Comparison of ENCODE assay signal across 21 cellular contexts in the genomic region with DNA sequence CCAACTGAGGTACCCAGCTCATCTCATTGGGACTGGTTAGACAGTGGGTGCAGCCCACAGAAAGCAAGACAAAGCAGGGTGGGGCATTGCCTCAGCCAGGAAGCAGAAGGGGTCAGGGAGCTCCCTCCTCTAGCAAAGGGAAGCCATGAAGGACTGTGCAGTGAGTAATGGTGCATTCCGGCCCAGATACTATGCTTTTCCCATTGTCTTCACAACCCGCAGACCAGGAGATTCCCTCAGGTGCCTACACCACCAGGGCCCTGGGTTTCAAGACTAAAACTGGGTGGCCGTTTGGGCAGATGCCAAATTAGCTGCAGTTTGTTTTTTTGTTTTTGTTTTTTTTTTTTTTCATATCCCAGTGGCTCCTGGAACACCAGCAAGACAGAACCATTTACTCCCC.
"Had no signal": no experiment of that assay in that cellular context is flagged by ENCODE, and none has a peak within 500 bp of the region (broad histone marks: within the 10 kb centered on the region; RNA-seq: fewer than 3 reads in every experiment).

No MANE protein-coding gene starts in this region.

- H3K36me3 ChIP-seq: colonic mucosa, esophagus muscularis mucosa, gastroesophageal sphincter, heart left ventricle, left lung, lower lobe of right lung had no signal

- H2AFZ ChIP-seq: hepatocyte had no signal

- H3K27ac ChIP-seq: colonic mucosa, esophagus muscularis mucosa, foreskin keratinocyte, gastroesophageal sphincter, heart left ventricle, hepatocyte, left lung, lower lobe of right lung had no signal

- H3K9me3 ChIP-seq: colonic mucosa, esophagus muscularis mucosa, gastroesophageal sphincter, heart left ventricle, left lung, lower lobe of right lung had no signal

- H3K27me3 ChIP-seq: colonic mucosa, foreskin keratinocyte, gastroesophageal sphincter, heart left ventricle, hepatocyte, left lung had no signal

- DNase-seq: colonic mucosa; cortex of kidney; effector CD8-positive, alpha-beta T cell; effector memory CD8-positive, alpha-beta T cell; endodermal cell; foreskin keratinocyte; heart left ventricle; hypothalamus; immature natural killer cell; islet precursor cell; kidney; kidney glomerular epithelial cell; left colon; left lung; left ventricle myocardium superior; lower lobe of right lung; mesendoderm; midbrain had no signal

- H3K4me1 ChIP-seq: colonic mucosa, esophagus muscularis mucosa, foreskin keratinocyte, gastroesophageal sphincter, heart left ventricle, left lung, lower lobe of right lung had no signal

- ATAC-seq: effector memory CD8-positive, alpha-beta T cell; foreskin keratinocyte; gastroesophageal sphincter; heart left ventricle; left colon; left lung; left ventricle myocardium superior; lower lobe of right lung had no signal

- H3K4me2 ChIP-seq: hepatocyte had no signal

- H3K4me3 ChIP-seq: colonic mucosa, esophagus muscularis mucosa, gastroesophageal sphincter, heart left ventricle, hepatocyte, left lung, lower lobe of right lung had no signal
